Comparison of ENCODE assay signal across 8 cellular contexts in genomic region chr1:162560303-162561036, GRCh38. TPM values are rescaled to one million over a fixed set of nuclear protein-coding genes. Genes with fewer than 3 reads are reported as not detected.
DNase-seq lines count a peak whose midpoint lies in the region; ATAC-seq lines count a peak whose summit lies in the region.

No MANE protein-coding gene starts in this region.

- ATAC-seq in HG02938 (IDR thresholded peaks at IDR 0.05; ENCODE audit: unreplicated experiment), result no peak

- no peak for DNase-seq in activated T-cell treated with anti-CD3 and anti-CD28 coated beads, Interleukin-2, amount 50 U/mL, for 24 hours
- DNase-seq in activated T-cell treated with anti-CD3 and anti-CD28 coated beads, Interleukin-2, amount 50 U/mL, for 48 hours, result no peak
- DNase-seq in amniotic epithelial cell (ENCODE audit: low read depth) (peak; percentile 80), immature natural killer cell (no peak), substantia nigra (lab: John Stamatoyannopoulos, UW) (peak in 1 of 49 donors; percentile 31), T1000 (lab: John Stamatoyannopoulos, UW) (no peak), glomerular visceral epithelial cell (ENCODE audit: extremely low spot score) (no peak)

- H3K4me1 Mint-ChIP-seq in activated T-cell treated with anti-CD3 and anti-CD28 coated beads, Interleukin-2, amount 50 U/mL, for 24 hours (ENCODE audit: low read depth), result peaks cover 45% of the 10 kb centered on the region
- H3K4me1 Mint-ChIP-seq in immature natural killer cell, result peaks cover 45 to 51% of the 10 kb centered on the region in 2 donors

- peak overlapping the region; percentile 86 for H3K4me3 Mint-ChIP-seq in activated T-cell treated with anti-CD3 and anti-CD28 coated beads, Interleukin-2, amount 50 U/mL, for 24 hours
- H3K4me3 Mint-ChIP-seq in immature natural killer cell, result peak overlapping the region; percentile 89 to 99 (median 96)

- no peaks in the 10 kb centered on the region for H3K9me3 Mint-ChIP-seq in activated T-cell treated with anti-CD3 and anti-CD28 coated beads, Interleukin-2, amount 50 U/mL, for 24 hours
- H3K9me3 Mint-ChIP-seq in immature natural killer cell, result no peaks in the 10 kb centered on the region

- H3K27ac Mint-ChIP-seq in activated T-cell treated with anti-CD3 and anti-CD28 coated beads, Interleukin-2, amount 50 U/mL, for 24 hours, result peak overlapping the region; percentile 97
- peak overlapping the region; percentile 94 to 99 (median 98) for H3K27ac Mint-ChIP-seq in immature natural killer cell

- H3K27ac ChIP-seq in substantia nigra (ENCODE audit: low read depth, low read length, poor library complexity, severe bottlenecking), result peak overlapping the region; percentile 85

- no peaks in the 10 kb centered on the region for H3K27me3 Mint-ChIP-seq in activated T-cell treated with anti-CD3 and anti-CD28 coated beads, Interleukin-2, amount 50 U/mL, for 24 hours
- peaks cover 5 to 26% (median 11%) of the 10 kb centered on the region in 3 donors for H3K27me3 Mint-ChIP-seq in immature natural killer cell (ENCODE audit: low read depth in 3 of 3)

- H3K36me3 Mint-ChIP-seq in activated T-cell treated with anti-CD3 and anti-CD28 coated beads, Interleukin-2, amount 50 U/mL, for 24 hours (ENCODE audit: low read depth), result peaks cover 10% of the 10 kb centered on the region
- no peaks in the 10 kb centered on the region for H3K36me3 Mint-ChIP-seq in immature natural killer cell

RNA-seq across cellular contexts. Expression of gene UAP1, which starts 1.1 kb away (rescaled TPM):
- polyA plus RNA-seq in immature natural killer cell, result 10 to 100 TPM; 49.0 to 87.1 (median 57.0) TPM
